In the genomic region with DNA sequence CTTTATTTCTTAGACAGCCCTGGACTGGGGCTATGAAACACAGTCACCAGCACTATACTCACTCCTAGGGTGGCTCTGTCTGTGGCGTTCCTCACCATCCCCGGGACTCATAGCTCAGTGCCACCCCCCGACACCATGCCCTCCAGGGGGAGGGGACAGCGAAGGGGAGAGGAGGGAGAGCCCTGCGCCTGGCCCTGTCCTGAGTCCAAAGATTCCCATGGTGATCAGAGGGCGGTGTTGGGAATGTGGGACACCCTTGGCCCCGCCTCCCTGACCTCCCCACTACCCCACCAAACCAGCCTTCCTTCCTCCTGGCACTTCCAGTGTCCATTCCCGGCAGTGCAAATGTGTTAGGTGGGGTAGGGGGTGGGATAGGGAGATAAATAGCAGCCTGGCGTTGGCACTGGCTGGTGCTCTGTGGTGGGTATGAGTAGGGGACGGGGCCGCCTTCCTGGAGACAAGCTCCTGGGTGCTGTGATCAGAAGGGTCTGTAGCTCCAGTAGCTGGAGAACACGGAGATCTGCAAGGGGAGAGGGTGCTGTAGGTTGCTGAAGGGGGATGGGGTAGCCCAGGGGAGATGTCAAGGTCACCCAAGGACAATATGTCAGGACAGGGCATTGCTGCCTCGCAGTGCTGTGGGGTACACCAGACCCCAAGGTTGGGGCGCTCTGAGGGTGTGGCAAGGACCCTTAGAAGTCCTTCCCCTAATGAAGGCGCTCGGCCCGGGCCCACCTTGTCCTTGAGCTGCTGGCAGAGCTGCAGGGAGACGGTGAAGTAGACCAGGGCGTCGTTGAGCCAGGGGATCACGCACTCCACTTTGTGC, we compare ENCODE assay signal across 22 cellular contexts. TPM values are rescaled to one million over a fixed set of nuclear protein-coding genes. Genes with fewer than 3 reads are reported as not detected.
DNase-seq lines count a peak whose midpoint lies in the region; ATAC-seq, FAIRE-seq and TF ChIP-seq lines count a peak whose summit lies in the region.
"Had no signal": no experiment of that assay in that cellular context is flagged by ENCODE, and none has a peak within 500 bp of the region (broad histone marks: within the 10 kb centered on the region; RNA-seq: fewer than 3 reads in every experiment).

No MANE protein-coding gene starts in this region.

- H3K4me3 Mint-ChIP-seq in activated naive CD4-positive, alpha-beta T cell treated with anti-CD3 and anti-CD28 coated beads, Interleukin-2, amount 50 U/mL, for 24 hours: no peak overlapping the region
- H3K4me3 Mint-ChIP-seq in endodermal cell: no peak overlapping the region
- H3K4me3 Mint-ChIP-seq: IgD-negative memory B cell had no signal

- no peaks in the 10 kb centered on the region for H3K36me3 Mint-ChIP-seq in activated naive CD4-positive, alpha-beta T cell treated with anti-CD3 and anti-CD28 coated beads, Interleukin-2, amount 50 U/mL, for 24 hours
- H3K36me3 Mint-ChIP-seq in activated naive CD4-positive, alpha-beta T cell treated with anti-CD3 and anti-CD28 coated beads, Interleukin-2, amount 50 U/mL, for 72 hours: no peaks in the 10 kb centered on the region
- H3K36me3 Mint-ChIP-seq in endodermal cell (ENCODE audit: low read depth): peaks cover 13% of the 10 kb centered on the region
- H3K36me3 Mint-ChIP-seq: IgD-negative memory B cell had no signal

- H3K9me3 ChIP-seq in PC-9 (ENCODE audit: insufficient read depth, low read depth) (no peaks in the 10 kb centered on the region), endodermal cell (ENCODE audit: control insufficient read depth, low read length) (no peaks in the 10 kb centered on the region), small intestine (ENCODE audit: control insufficient read depth, low read depth) (no peaks in the 10 kb centered on the region)

- 90 to 94% methylated on average over 12 to 17 of the region's 21 CpGs for WGBS in endodermal cell (ENCODE audit: insufficient coverage in 1 of 2, insufficient read length in 1 of 2), 2 experiments
- 69 to 84% (median 72%) methylated on average over 20 to 21 of the region's 21 CpGs for WGBS in small intestine, 3 donors

- H3K27ac Mint-ChIP-seq in activated naive CD4-positive, alpha-beta T cell treated with anti-CD3 and anti-CD28 coated beads, Interleukin-2, amount 50 U/mL, for 24 hours: peak overlapping the region; percentile 46
- H3K27ac Mint-ChIP-seq in activated naive CD4-positive, alpha-beta T cell treated with anti-CD3 and anti-CD28 coated beads, Interleukin-2, amount 50 U/mL, for 72 hours: peak overlapping the region in 1 of 2 donors; percentile 51
- peak overlapping the region; percentile 36 for H3K27ac Mint-ChIP-seq in endodermal cell

- CTCF ChIA-PET in PC-9 (lab: Charles Lee): no interaction called here

- H3K9me2 ChIP-seq in PC-9 (ENCODE audit: insufficient read depth): no peaks in the 10 kb centered on the region

- H3K4me1 Mint-ChIP-seq in activated naive CD4-positive, alpha-beta T cell treated with anti-CD3 and anti-CD28 coated beads, Interleukin-2, amount 50 U/mL, for 24 hours: no peaks in the 10 kb centered on the region
- peaks cover 3% of the 10 kb centered on the region for H3K4me1 Mint-ChIP-seq in endodermal cell

- H3K4me2 ChIP-seq in PC-9: peak overlapping the region; percentile 96; the same call in 1 of the 2 replicates

- H3K4me1 ChIP-seq in PC-9 (replicated peaks; ENCODE audit: insufficient read depth): peaks cover 27% of the 10 kb centered on the region
- H3K4me1 ChIP-seq in endodermal cell (ENCODE audit: control insufficient read depth, insufficient read depth, low read length): peaks cover 6% of the 10 kb centered on the region
- peaks cover 0 to 2% of the 10 kb centered on the region in 2 donors for H3K4me1 ChIP-seq in small intestine (ENCODE audit: control insufficient read depth in 2 of 2, insufficient read depth in 1 of 2, low read depth in 1 of 2, low read length in 1 of 2)

- ATAC-seq in activated naive CD4-positive, alpha-beta T cell treated with anti-CD3 and anti-CD28 coated beads, Interleukin-2, amount 50 U/mL, for 72 hours: no peak
- ATAC-seq in GM19351 (IDR thresholded peaks at IDR 0.05; ENCODE audit: unreplicated experiment): no peak

- H3K27me3 ChIP-seq in PC-9 (ENCODE audit: insufficient read depth, low read depth): no peaks in the 10 kb centered on the region
- no peaks in the 10 kb centered on the region for H3K27me3 ChIP-seq in endodermal cell (ENCODE audit: control insufficient read depth, insufficient read depth, low read length, poor library complexity, severe bottlenecking)
- H3K27me3 ChIP-seq in small intestine (ENCODE audit: control insufficient read depth in 2 of 2, insufficient read depth in 2 of 2, low read length in 2 of 2): no peaks in the 10 kb centered on the region

- BruUV-seq in PC-9 (replicated peaks; lab: Mats Ljungman, UMichigan): no TSS peak

- H3K4me3 ChIP-seq in PC-9: no peak overlapping the region; the same call in 1 of the 2 replicates
- no peak overlapping the region for H3K4me3 ChIP-seq in endodermal cell (ENCODE audit: low read length)
- H3K4me3 ChIP-seq in small intestine (ENCODE audit: low read depth in 1 of 2, low read length in 2 of 2): peak overlapping the region in 1 of 2 donors; percentile 26

- DNase-seq in activated naive CD4-positive, alpha-beta T cell treated with anti-CD3 and anti-CD28 coated beads, Interleukin-2, amount 50 U/mL, for 72 hours (ENCODE audit: low spot score in 2 of 2): no peak
- DNase-seq in PC-9: no peak
- DNase-seq in endodermal cell: no peak
- DNase-seq in small intestine: peak; percentile 87
- DNase-seq in GM19238 (ENCODE audit: insufficient read length, low spot score): no peak
- no peak for DNase-seq in NCI-H1092 (lab: John Stamatoyannopoulos, UW)
- DNase-seq: GOT3; Kasumi-1; MM.1S; NCI-H1694 treated with DMSO at 0.1 percent for 48 hours; NCI-H510A; NCI-H748 treated with DMSO at 0.1 percent for 48 hours; NK-92 treated with Interleukin-12 subunit alpha and Interleukin-12 subunit beta, amount 100 ng/mL, for 24 hours; OCI-M1; RPMI8226 had no signal

- H3K27me3 Mint-ChIP-seq in activated naive CD4-positive, alpha-beta T cell treated with anti-CD3 and anti-CD28 coated beads, Interleukin-2, amount 50 U/mL, for 24 hours: no peaks in the 10 kb centered on the region
- no peaks in the 10 kb centered on the region for H3K27me3 Mint-ChIP-seq in endodermal cell (ENCODE audit: insufficient read depth)
- H3K27me3 Mint-ChIP-seq: IgD-negative memory B cell had no signal

- no peaks in the 10 kb centered on the region for H3K9me3 Mint-ChIP-seq in activated naive CD4-positive, alpha-beta T cell treated with anti-CD3 and anti-CD28 coated beads, Interleukin-2, amount 50 U/mL, for 24 hours
- H3K9me3 Mint-ChIP-seq in activated naive CD4-positive, alpha-beta T cell treated with anti-CD3 and anti-CD28 coated beads, Interleukin-2, amount 50 U/mL, for 72 hours: no peaks in the 10 kb centered on the region
- no peaks in the 10 kb centered on the region for H3K9me3 Mint-ChIP-seq in endodermal cell
- H3K9me3 Mint-ChIP-seq: IgD-negative memory B cell had no signal

- peaks cover 23% of the 10 kb centered on the region for H3F3A ChIP-seq in PC-9 (ENCODE audit: insufficient read depth, low read depth)

- POLR2A ChIA-PET in PC-9 (lab: Charles Lee; ENCODE audit: unreplicated experiment): no interaction called here

- intact Hi-C loops in PC-9 (cut with micrococcal nuclease; ENCODE audit: unreplicated experiment): no loop called here

- FAIRE-seq in small intestine (lab: Jason Lieb, UNC): no peak
- FAIRE-seq: G401.6, GM19239 had no signal

- TF ChIP-seq CTCF in PC-9 (conservative IDR thresholded peaks at IDR 0.05) (no peak), endodermal cell (conservative IDR thresholded peaks at IDR 0.05) (no peak)

- H3K36me3 ChIP-seq in PC-9 (ENCODE audit: low read depth) (no peaks in the 10 kb centered on the region; the same call in 1 of the 2 replicates), endodermal cell (ENCODE audit: control insufficient read depth, insufficient read depth, low read length) (no peaks in the 10 kb centered on the region), small intestine (ENCODE audit: control insufficient read depth in 2 of 2, insufficient read depth in 2 of 2, low read length in 2 of 2) (no peaks in the 10 kb centered on the region)

- no peak overlapping the region for H2AFZ ChIP-seq in PC-9

- H3K9ac ChIP-seq in endodermal cell (ENCODE audit: extremely low read depth, low read length, poor library complexity, severe bottlenecking): no peak overlapping the region

- no peaks in the 10 kb centered on the region for H4K20me1 ChIP-seq in PC-9 (ENCODE audit: insufficient read depth)

- H3K79me2 ChIP-seq in PC-9 (ENCODE audit: low read depth): peaks cover 25% of the 10 kb centered on the region

- no peak overlapping the region for H3K27ac ChIP-seq in PC-9
- no peak overlapping the region for H3K27ac ChIP-seq in endodermal cell (ENCODE audit: low read depth, low read length)
- H3K27ac ChIP-seq in small intestine (ENCODE audit: low read depth in 1 of 2, low read length in 1 of 2): peak overlapping the region; percentile 15 to 37
- H3K27ac ChIP-seq: 22Rv1 had no signal

RNA-seq across cellular contexts. Expression of a gene that starts 2.0 kb away (rescaled TPM):
- total RNA-seq in activated naive CD4-positive, alpha-beta T cell treated with anti-CD3 and anti-CD28 coated beads, Interleukin-2, amount 50 U/mL, for 72 hours: not detected
- 134 and 182 TPM in 2 replicates for total RNA-seq in PC-9 (2021)
- total RNA-seq in endodermal cell: not detected
- not detected for polyA plus RNA-seq in endodermal cell (2013, experiment 1 of 2)
- not detected for polyA plus RNA-seq in endodermal cell (2013, experiment 2 of 2)
- 1,000 to 10,000 TPM in 1 of 3 donors, 100 to 1,000 TPM in 2; 603 to 1,710 (median 839) TPM for polyA plus RNA-seq in small intestine
- polyA plus RNA-seq: AG04450, IgD-negative memory B cell had no signal

RNA-seq across cellular contexts. Expression of a gene that starts 5.2 kb away (rescaled TPM):
- 10 to 100 TPM in 1 of 2 donors, 1 to 10 TPM in 1; 4.6 to 18.6 TPM for total RNA-seq in activated naive CD4-positive, alpha-beta T cell treated with anti-CD3 and anti-CD28 coated beads, Interleukin-2, amount 50 U/mL, for 72 hours
- 40.8 and 45.2 TPM in 2 replicates for total RNA-seq in PC-9 (2021)
- total RNA-seq in endodermal cell: 10 to 100 TPM; 46.2 to 49.0 TPM
- 30.2 TPM for polyA plus RNA-seq in endodermal cell (2013, experiment 1 of 2)
- polyA plus RNA-seq in endodermal cell (2013, experiment 2 of 2): 28.6 TPM
- 10 to 100 TPM; 28.6 to 84.1 (median 31.0) TPM for polyA plus RNA-seq in small intestine

RNA-seq across cellular contexts. Expression of a gene that starts 9.0 kb away (rescaled TPM):
- total RNA-seq in activated naive CD4-positive, alpha-beta T cell treated with anti-CD3 and anti-CD28 coated beads, Interleukin-2, amount 50 U/mL, for 72 hours: not detected
- not detected in 2 replicates for total RNA-seq in PC-9 (2021)
- total RNA-seq in endodermal cell: under 1 TPM; 0.40 to 0.73 TPM
- 0.57 TPM for polyA plus RNA-seq in endodermal cell (2013, experiment 1 of 2)
- polyA plus RNA-seq in endodermal cell (2013, experiment 2 of 2): not detected
- not detected for polyA plus RNA-seq in small intestine
- polyA plus RNA-seq: AG04450, IgD-negative memory B cell had no signal

RNA-seq across cellular contexts. Expression of a gene that starts 30.2 kb away (rescaled TPM):
- total RNA-seq in activated naive CD4-positive, alpha-beta T cell treated with anti-CD3 and anti-CD28 coated beads, Interleukin-2, amount 50 U/mL, for 72 hours: 10 to 100 TPM; 10.2 to 12.2 TPM
- total RNA-seq in PC-9 (2021) (28.8 and 29.2 TPM in 2 replicates), endodermal cell (10 to 100 TPM; 17.2 to 21.6 TPM)
- 8.5 TPM for polyA plus RNA-seq in endodermal cell (2013, experiment 1 of 2)
- 8.2 TPM for polyA plus RNA-seq in endodermal cell (2013, experiment 2 of 2)
- polyA plus RNA-seq in small intestine: 10 to 100 TPM in 1 of 3 donors, 1 to 10 TPM in 2; 2.0 to 10.3 (median 3.0) TPM

RNA-seq across cellular contexts. Expression of a gene that starts 49.9 kb away (rescaled TPM):
- total RNA-seq in activated naive CD4-positive, alpha-beta T cell treated with anti-CD3 and anti-CD28 coated beads, Interleukin-2, amount 50 U/mL, for 72 hours: 10 to 100 TPM; 70.3 to 80.9 TPM
- 97.5 and 135 TPM in 2 replicates for total RNA-seq in PC-9 (2021)
- 100 to 1,000 TPM in 1 of 2 donors, 10 to 100 TPM in 1; 99.3 to 108 TPM for total RNA-seq in endodermal cell
- polyA plus RNA-seq in endodermal cell (2013, experiment 1 of 2): 65.6 TPM
- polyA plus RNA-seq in endodermal cell (2013, experiment 2 of 2): 61.7 TPM
- 10 to 100 TPM; 43.0 to 66.9 (median 60.2) TPM for polyA plus RNA-seq in small intestine

Comparison
In these comparisons a context has a peak if more than half of its experiments do, and no peak if none do; other contexts are left out.
1. H3K27ac ChIP-seq: peak in small intestine (2 of 2); none in PC-9 (single experiment) and endodermal cell (single experiment).
2. RNA of a gene that starts 2.0 kb away (total RNA-seq): 134 to 182 TPM in PC-9; not detected in endodermal cell and not detected in activated naive CD4-positive, alpha-beta T cell treated with anti-CD3 and anti-CD28 coated beads, Interleukin-2, amount 50 U/mL, for 72 hours; every median in the first group is over 10 times any median in the second.